10 cellular contexts compared by ENCODE assay signal in the genomic region with DNA sequence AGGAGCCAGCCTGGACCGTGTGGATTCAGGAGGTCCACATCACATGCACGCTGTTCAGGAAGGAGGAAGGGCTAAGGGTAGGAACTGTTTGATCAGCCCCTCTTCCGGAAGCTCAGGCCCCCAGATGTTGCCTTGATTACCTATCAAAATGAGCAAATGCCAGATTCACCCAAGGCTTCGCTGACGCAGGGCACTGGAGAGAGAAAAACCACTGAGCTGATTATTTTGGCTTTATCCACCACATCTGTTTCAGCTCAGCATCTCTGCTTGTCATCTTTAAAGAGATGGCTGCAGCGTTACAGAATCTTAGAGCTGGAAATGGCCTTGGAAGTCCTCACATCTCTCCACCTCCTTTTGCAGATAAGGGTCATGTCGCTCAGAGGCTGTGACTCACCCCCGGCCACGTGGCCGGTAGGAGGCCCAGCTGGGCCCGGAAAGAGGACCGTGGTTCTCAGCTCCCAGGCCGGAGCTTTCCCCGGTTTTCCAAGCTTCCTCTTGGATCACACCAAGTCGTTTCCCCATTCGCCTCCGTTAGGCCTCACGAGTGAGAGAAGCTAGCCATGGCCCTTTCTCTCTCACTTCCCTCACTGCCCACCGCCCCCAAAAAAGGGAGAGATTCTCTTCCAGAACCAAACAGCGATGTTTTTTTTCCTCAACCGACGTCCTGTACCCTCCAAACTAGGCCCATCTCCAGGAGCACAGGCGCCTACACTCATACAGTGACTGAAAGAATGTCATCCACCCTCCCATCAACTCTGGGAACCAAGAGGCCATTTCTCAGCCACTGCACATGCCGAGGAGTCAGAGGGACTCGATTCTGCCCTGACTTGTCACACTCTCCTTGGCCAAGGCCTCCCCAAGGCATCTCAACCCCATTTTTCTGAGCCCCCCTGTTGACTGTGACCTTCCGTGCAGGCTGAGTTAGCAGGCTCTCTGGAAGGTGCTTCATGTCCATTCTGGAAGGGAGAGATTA. TPM values are rescaled to one million over a fixed set of nuclear protein-coding genes. Genes with fewer than 3 reads are reported as not detected.
A peak's percentile ranks its signal among the peaks of the same experiment; 100 is the strongest.
DNase-seq lines count a peak whose midpoint lies in the region; ATAC-seq, FAIRE-seq and TF ChIP-seq lines count a peak whose summit lies in the region.
"Had no signal": no experiment of that assay in that cellular context is flagged by ENCODE, and none has a peak within 500 bp of the region (broad histone marks: within the 10 kb centered on the region; RNA-seq: fewer than 3 reads in every experiment).

No MANE protein-coding gene starts in this region.

- H3K9me3 Mint-ChIP-seq in activated T-helper 17 cell treated with anti-CD3 and anti-CD28 coated beads, Interleukin-2, amount 50 U/mL, for 72 hours, result no peaks in the 10 kb centered on the region

- no peak for TF ChIP-seq CTCF in fibroblast of lung (conservative IDR thresholded peaks at IDR 0.05 in 1 of 2, IDR thresholded peaks at IDR 0.05 in 1 of 2; ENCODE audit: low read depth in 1 of 2, low read length in 2 of 2)
- no peak for TF ChIP-seq CTCF in pancreas (IDR thresholded peaks at IDR 0.05)

- peak overlapping the region; percentile 51 for H3K9ac ChIP-seq in fibroblast of lung (ENCODE audit: insufficient read depth, low read length)

- intact Hi-C loops in pancreas (cut with DNase I), result no loop called here

- no peaks in the 10 kb centered on the region for H3K36me3 Mint-ChIP-seq in activated T-helper 17 cell treated with anti-CD3 and anti-CD28 coated beads, Interleukin-2, amount 50 U/mL, for 72 hours (ENCODE audit: low read depth)

- H3K9me3 ChIP-seq in fibroblast of lung (ENCODE audit: control insufficient read depth, insufficient read depth, low read depth, low read length) (no peaks in the 10 kb centered on the region), pancreas (no peaks in the 10 kb centered on the region)

- peak overlapping the region; percentile 0 for H3K4me2 ChIP-seq in fibroblast of lung (ENCODE audit: extremely low read depth, insufficient read depth, low read length)

- no peaks in the 10 kb centered on the region for H3K36me3 ChIP-seq in fibroblast of lung (ENCODE audit: control insufficient read depth, insufficient read depth, low read length)
- H3K36me3 ChIP-seq in pancreas, result no peaks in the 10 kb centered on the region

- no peaks in the 10 kb centered on the region for H3K27me3 Mint-ChIP-seq in activated T-helper 17 cell treated with anti-CD3 and anti-CD28 coated beads, Interleukin-2, amount 50 U/mL, for 72 hours

- H3K4me3 ChIP-seq in fibroblast of lung (replicated peaks in 1 of 4; ENCODE audit: control extremely low read depth in 1 of 4, insufficient read depth in 1 of 4, low read depth in 3 of 4, low read length in 4 of 4) (no peak overlapping the region), pancreas (no peak overlapping the region)
- H3K4me3 ChIP-seq: GM12878 had no signal

- no peak overlapping the region for H2AFZ ChIP-seq in fibroblast of lung (ENCODE audit: low read length)

- peaks cover 11% of the 10 kb centered on the region for H3K4me1 Mint-ChIP-seq in activated T-helper 17 cell treated with anti-CD3 and anti-CD28 coated beads, Interleukin-2, amount 50 U/mL, for 72 hours

- H3K4me3 Mint-ChIP-seq in activated T-helper 17 cell treated with anti-CD3 and anti-CD28 coated beads, Interleukin-2, amount 50 U/mL, for 72 hours, result no peak overlapping the region

- WGBS in pancreas, 2 donors, result 69 to 70% methylated on average over 26 of the region's 26 CpGs

- FAIRE-seq in pancreas (lab: Jason Lieb, UNC), result no peak
- FAIRE-seq: GM12878 had no signal

- ATAC-seq in pancreas (peak; percentile 42 to 72 (median 51)), HG03139 (IDR thresholded peaks at IDR 0.05; ENCODE audit: unreplicated experiment) (no peak)
- ATAC-seq in activated T-helper 17 cell treated with anti-CD3 and anti-CD28 coated beads, Interleukin-2, amount 50 U/mL, for 72 hours (replicated peaks), result no peak
- ATAC-seq: GM12878, left colon had no signal

- H3K27ac Mint-ChIP-seq in activated T-helper 17 cell treated with anti-CD3 and anti-CD28 coated beads, Interleukin-2, amount 50 U/mL, for 72 hours, result no peak overlapping the region

- H4K20me1 ChIP-seq in fibroblast of lung (ENCODE audit: control insufficient read depth, extremely low read depth, insufficient read depth, low read length), result no peaks in the 10 kb centered on the region

- H3K27ac ChIP-seq in fibroblast of lung (ENCODE audit: insufficient read depth, low read length) (peak overlapping the region; percentile 98), pancreas (peak overlapping the region in 3 of 4 donors; percentile 4 to 75 (median 73))

- DNase-seq in CMK (ENCODE audit: low read depth) (peak; percentile 96), SHP77 (lab: John Stamatoyannopoulos, UW) (peak; percentile 62 to 78), fibroblast of lung (ENCODE audit: low read depth in 2 of 2) (peak; percentile 95), pancreas (peak in 4 of 6 donors; percentile 44 to 64 (median 56)), GF-D8 (lab: John Stamatoyannopoulos, UW) (no peak)
- DNase-seq in activated CD4-positive, alpha-beta T cell treated with anti-CD3 and anti-CD28 coated beads, Interleukin-2, amount 50 U/mL, for 4 hours, result no peak

- H3K27me3 ChIP-seq in fibroblast of lung (ENCODE audit: control insufficient read depth, insufficient read depth, low read length) (no peaks in the 10 kb centered on the region), pancreas (no peaks in the 10 kb centered on the region)

- H3K79me2 ChIP-seq in fibroblast of lung (ENCODE audit: control insufficient read depth, insufficient read depth, low read length), result no peaks in the 10 kb centered on the region

- peaks cover 54% of the 10 kb centered on the region for H3K4me1 ChIP-seq in fibroblast of lung (ENCODE audit: control insufficient read depth, extremely low read depth, insufficient read depth, low read length)
- peaks cover 0 to 5% (median 0%) of the 10 kb centered on the region in 3 donors for H3K4me1 ChIP-seq in pancreas

RNA-seq across cellular contexts. Expression of a gene that starts 37.6 kb away (rescaled TPM):
- total RNA-seq in fibroblast of lung (3.6 and 11.2 TPM in 2 replicates), pancreas (1 to 10 TPM in 4 of 6 donors, under 1 TPM in 2; 0.32 to 5.8 (median 1.5) TPM)
- polyA plus RNA-seq in fibroblast of lung (4.5 and 19.6 TPM in 2 replicates), pancreas (1 to 10 TPM; 2.7 to 4.5 TPM)
- 7.1 and 25.1 TPM in 2 replicates for polyA plus RNA-seq in fibroblast of lung (2012)
- 40.6 and 97.7 TPM in 2 replicates for polyA minus RNA-seq in fibroblast of lung (ENCODE audit: low replicate concordance)
- total RNA-seq in activated T-helper 17 cell treated with anti-CD3 and anti-CD28 coated beads, Interleukin-2, amount 50 U/mL, for 72 hours, result 100 to 1,000 TPM; 175 to 300 TPM

RNA-seq across cellular contexts. Expression of a gene that starts 57.7 kb away (rescaled TPM):
- not detected in 2 replicates for total RNA-seq in fibroblast of lung
- not detected in 2 replicates for polyA plus RNA-seq in fibroblast of lung
- not detected in 2 replicates for polyA plus RNA-seq in fibroblast of lung (2012)
- not detected in 2 replicates for polyA minus RNA-seq in fibroblast of lung (ENCODE audit: low replicate concordance)
- 1 to 10 TPM in 2 of 6 donors, under 1 TPM in 3, not detected in 1; 0.13 to 1.5 (median 0.38) TPM for total RNA-seq in pancreas
- under 1 TPM; 0.23 to 0.26 TPM for polyA plus RNA-seq in pancreas
- total RNA-seq in activated T-helper 17 cell treated with anti-CD3 and anti-CD28 coated beads, Interleukin-2, amount 50 U/mL, for 72 hours, result 10 to 100 TPM; 41.1 to 88.6 TPM

Comparison
In these comparisons a context has a peak if more than half of its experiments do, and no peak if none do; other contexts are left out.
1. DNase-seq: peak in CMK (single experiment), SHP77 (2 of 2), fibroblast of lung (2 of 2) and pancreas (4 of 6); none in activated CD4-positive, alpha-beta T cell treated with anti-CD3 and anti-CD28 coated beads, Interleukin-2, amount 50 U/mL, for 4 hours (0 of 2) and GF-D8 (single experiment).
2. ATAC-seq: peak in pancreas (4 of 4); none in activated T-helper 17 cell treated with anti-CD3 and anti-CD28 coated beads, Interleukin-2, amount 50 U/mL, for 72 hours (single experiment) and HG03139 (single experiment).
3. RNA of a gene that starts 37.6 kb away (total RNA-seq): 175 to 300 TPM in activated T-helper 17 cell treated with anti-CD3 and anti-CD28 coated beads, Interleukin-2, amount 50 U/mL, for 72 hours; 3.6 to 11.2 TPM in fibroblast of lung and 0.32 to 5.8 TPM in pancreas; every median in the first group is over 10 times any median in the second.
4. RNA of a gene that starts 57.7 kb away (total RNA-seq): 41.1 to 88.6 TPM in activated T-helper 17 cell treated with anti-CD3 and anti-CD28 coated beads, Interleukin-2, amount 50 U/mL, for 72 hours; 0.13 to 1.5 TPM in pancreas and not detected in fibroblast of lung; every median in the first group is over 10 times any median in the second.